In the genomic region with DNA sequence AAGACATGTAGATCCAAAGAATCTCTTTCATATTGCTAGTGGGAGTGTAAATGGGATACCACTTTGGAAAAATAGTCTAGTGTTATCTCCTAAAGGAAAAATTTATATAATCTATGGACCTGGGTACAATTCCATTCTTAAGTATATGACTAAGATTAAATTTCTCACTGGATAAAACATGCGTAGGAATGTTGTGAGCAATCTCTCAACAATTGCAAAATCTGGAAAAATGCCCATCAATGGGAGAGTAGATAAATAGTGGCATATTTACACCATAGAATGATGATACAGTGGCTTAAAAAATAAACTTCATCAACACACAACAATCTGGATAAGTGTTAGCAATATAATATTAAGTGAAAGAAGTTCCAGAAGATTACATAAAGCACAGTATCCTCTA, we compare ENCODE assay signal across 18 cellular contexts.
DNase-seq lines count a peak whose midpoint lies in the region; ATAC-seq, FAIRE-seq and TF ChIP-seq lines count a peak whose summit lies in the region.
"Had no signal": no experiment of that assay in that cellular context is flagged by ENCODE, and none has a peak within 500 bp of the region (broad histone marks: within the 10 kb centered on the region; RNA-seq: fewer than 3 reads in every experiment).

No MANE protein-coding gene starts in this region.

- H3K9me3 Mint-ChIP-seq in central memory CD8-positive, alpha-beta T cell, result no peaks in the 10 kb centered on the region
- no peaks in the 10 kb centered on the region for H3K9me3 Mint-ChIP-seq in activated T-helper 17 cell treated with anti-CD3 and anti-CD28 coated beads, Interleukin-2, amount 50 U/mL, for 72 hours
- H3K9me3 Mint-ChIP-seq: activated CD4-positive, alpha-beta T cell treated with anti-CD3 and anti-CD28 coated beads, Interleukin-2, amount 10 ng/mL, durations not matched to agents 7 days and 5 days; activated naive CD8-positive, alpha-beta T cell treated with anti-CD3 and anti-CD28 coated beads for 36 hours had no signal

- no peak overlapping the region for H3K4me3 Mint-ChIP-seq in central memory CD8-positive, alpha-beta T cell
- no peak overlapping the region for H3K4me3 Mint-ChIP-seq in activated T-helper 17 cell treated with anti-CD3 and anti-CD28 coated beads, Interleukin-2, amount 50 U/mL, for 72 hours
- H3K4me3 Mint-ChIP-seq: activated CD4-positive, alpha-beta T cell treated with anti-CD3 and anti-CD28 coated beads, Interleukin-2, amount 10 ng/mL, durations not matched to agents 7 days and 5 days; activated naive CD8-positive, alpha-beta T cell treated with anti-CD3 and anti-CD28 coated beads for 36 hours; naive B cell had no signal

- ATAC-seq in central memory CD8-positive, alpha-beta T cell (replicated peaks; ENCODE audit: extremely low read depth, poor library complexity, severe bottlenecking), result no peak
- ATAC-seq in GM21367 (IDR thresholded peaks at IDR 0.05; ENCODE audit: unreplicated experiment) (no peak), HG03025 (IDR thresholded peaks at IDR 0.05; ENCODE audit: low FRiP score, unreplicated experiment) (no peak)
- no peak for ATAC-seq in activated T-helper 17 cell treated with anti-CD3 and anti-CD28 coated beads, Interleukin-2, amount 50 U/mL, for 72 hours (replicated peaks)

- DNase-seq in AG10803 (ENCODE audit: low read depth) (peak; percentile 46), RKO (ENCODE audit: low spot score) (peak; percentile 13), keratinocyte (ENCODE audit: low read depth, low spot score) (peak; percentile 44)
- DNase-seq in central memory CD8-positive, alpha-beta T cell (ENCODE audit: low spot score in 2 of 2), result no peak
- DNase-seq in stimulated activated CD4-positive, alpha-beta T cell treated with anti-CD3 and anti-CD28 coated beads, Interleukin-1b, Interleukin-23, amount 100 ng/mL, for 48 hours, result no peak
- DNase-seq: activated CD4-positive, alpha-beta T cell treated with anti-CD3 and anti-CD28 coated beads, Interleukin-2, amount 10 ng/mL, durations not matched to agents 7 days and 5 days; activated naive CD8-positive, alpha-beta T cell treated with anti-CD3 and anti-CD28 coated beads for 36 hours; activated T-cell treated with anti-CD3 and anti-CD28 coated beads, Interleukin-2, amount 50 U/mL, for 1 hour; naive B cell; NCI-H146; NCI-H2227 treated with DMSO at 0.1 percent for 48 hours; stimulated activated CD4-positive, alpha-beta T cell treated with anti-CD3 and anti-CD28 coated beads, Interleukin-12 subunit alpha, Interleukin-12 subunit beta, amount 100 ng/mL, for 4 hours; stimulated activated naive CD4-positive, alpha-beta T cell treated with Interleukin-2 at 50 U/mL for 16 hours; upper lobe of left lung had no signal

- no peak overlapping the region for H3K9ac ChIP-seq in keratinocyte (ENCODE audit: control insufficient read depth, extremely low read depth, insufficient read depth, low read length)

- H3K27ac Mint-ChIP-seq in central memory CD8-positive, alpha-beta T cell (ENCODE audit: low read depth), result peak overlapping the region; percentile 44
- no peak overlapping the region for H3K27ac Mint-ChIP-seq in activated T-helper 17 cell treated with anti-CD3 and anti-CD28 coated beads, Interleukin-2, amount 50 U/mL, for 72 hours
- H3K27ac Mint-ChIP-seq: activated CD4-positive, alpha-beta T cell treated with anti-CD3 and anti-CD28 coated beads, Interleukin-2, amount 10 ng/mL, durations not matched to agents 7 days and 5 days; activated naive CD8-positive, alpha-beta T cell treated with anti-CD3 and anti-CD28 coated beads for 36 hours; naive B cell had no signal

- peak overlapping the region; percentile 31 for H3K27ac ChIP-seq in keratinocyte (ENCODE audit: control insufficient read depth, insufficient read depth, low read length)
- H3K27ac ChIP-seq: coronary artery, upper lobe of left lung had no signal

- H3K4me3 ChIP-seq in AG10803 (ENCODE audit: low read length), result no peak overlapping the region
- no peak overlapping the region for H3K4me3 ChIP-seq in keratinocyte (ENCODE audit: control insufficient read depth in 2 of 3, extremely low read depth in 1 of 3, insufficient read depth in 2 of 3, low read depth in 1 of 3, low read length in 3 of 3)
- H3K4me3 ChIP-seq: coronary artery, upper lobe of left lung had no signal

- no peaks in the 10 kb centered on the region for H3K27me3 ChIP-seq in keratinocyte (ENCODE audit: control insufficient read depth, extremely low read depth, insufficient read depth, low read length)
- H3K27me3 ChIP-seq: upper lobe of left lung had no signal

- dilution Hi-C loops in keratinocyte (cut with MboI; ENCODE audit: extremely low pct_ligation_motif_present, low sequenced_read_pairs), result no loop called here

- H3K9me3 ChIP-seq in keratinocyte (ENCODE audit: control insufficient read depth, low read depth, low read length), result no peaks in the 10 kb centered on the region
- H3K9me3 ChIP-seq: upper lobe of left lung had no signal

- FAIRE-seq in keratinocyte (lab: Jason Lieb, UNC), result no peak

- no peaks in the 10 kb centered on the region for H3K79me2 ChIP-seq in keratinocyte (ENCODE audit: control insufficient read depth, insufficient read depth, low read length)

- no peaks in the 10 kb centered on the region for H4K20me1 ChIP-seq in keratinocyte (ENCODE audit: control insufficient read depth, extremely low read depth, insufficient read depth, low read length)

- H2AFZ ChIP-seq in keratinocyte (ENCODE audit: control insufficient read depth, low read length), result peak overlapping the region; percentile 23

- no peaks in the 10 kb centered on the region for H3K9me1 ChIP-seq in keratinocyte (ENCODE audit: control insufficient read depth, extremely low read depth, insufficient read depth, low read length)

- H3K36me3 ChIP-seq in keratinocyte (ENCODE audit: control insufficient read depth in 2 of 2, extremely low read depth in 1 of 2, insufficient read depth in 2 of 2, low read length in 2 of 2), result no peaks in the 10 kb centered on the region
- H3K36me3 ChIP-seq: upper lobe of left lung had no signal

- peak overlapping the region; percentile 48 for H3K4me2 ChIP-seq in keratinocyte (ENCODE audit: control insufficient read depth, extremely low read depth, insufficient read depth, low read depth, low read length)

- no peaks in the 10 kb centered on the region for H3K27me3 Mint-ChIP-seq in central memory CD8-positive, alpha-beta T cell
- no peaks in the 10 kb centered on the region for H3K27me3 Mint-ChIP-seq in activated T-helper 17 cell treated with anti-CD3 and anti-CD28 coated beads, Interleukin-2, amount 50 U/mL, for 72 hours
- H3K27me3 Mint-ChIP-seq: activated naive CD8-positive, alpha-beta T cell treated with anti-CD3 and anti-CD28 coated beads for 36 hours; naive B cell had no signal

- TF ChIP-seq CTCF in AG10803 (conservative IDR thresholded peaks at IDR 0.05; ENCODE audit: low read length) (no peak), keratinocyte (optimal IDR thresholded peaks at IDR 0.05 in 1 of 3, IDR thresholded peaks at IDR 0.05 in 1 of 3, conservative IDR thresholded peaks at IDR 0.05 in 1 of 3; ENCODE audit: extremely low read depth in 1 of 3, insufficient read depth in 2 of 3, low read length in 3 of 3) (no peak)

- H3K4me1 ChIP-seq in keratinocyte (ENCODE audit: control insufficient read depth, extremely low read depth, insufficient read depth, low read length), result peaks cover 28% of the 10 kb centered on the region
- H3K4me1 ChIP-seq: upper lobe of left lung had no signal

- no peaks in the 10 kb centered on the region for H3K36me3 Mint-ChIP-seq in central memory CD8-positive, alpha-beta T cell (ENCODE audit: insufficient read depth)
- H3K36me3 Mint-ChIP-seq in activated T-helper 17 cell treated with anti-CD3 and anti-CD28 coated beads, Interleukin-2, amount 50 U/mL, for 72 hours (ENCODE audit: low read depth), result no peaks in the 10 kb centered on the region
- H3K36me3 Mint-ChIP-seq: naive B cell had no signal

- H3K4me1 Mint-ChIP-seq in central memory CD8-positive, alpha-beta T cell, result no peaks in the 10 kb centered on the region
- H3K4me1 Mint-ChIP-seq in activated T-helper 17 cell treated with anti-CD3 and anti-CD28 coated beads, Interleukin-2, amount 50 U/mL, for 72 hours, result no peaks in the 10 kb centered on the region
- H3K4me1 Mint-ChIP-seq: activated CD4-positive, alpha-beta T cell treated with anti-CD3 and anti-CD28 coated beads, Interleukin-2, amount 10 ng/mL, durations not matched to agents 7 days and 5 days; activated naive CD8-positive, alpha-beta T cell treated with anti-CD3 and anti-CD28 coated beads for 36 hours; naive B cell had no signal

Comparison
In these comparisons a context has a peak if more than half of its experiments do, and no peak if none do; other contexts are left out.
1. DNase-seq: peak in AG10803 (single experiment), RKO (single experiment) and keratinocyte (single experiment); none in central memory CD8-positive, alpha-beta T cell (0 of 2) and stimulated activated CD4-positive, alpha-beta T cell treated with anti-CD3 and anti-CD28 coated beads, Interleukin-1b, Interleukin-23, amount 100 ng/mL, for 48 hours (single experiment).